ENCODE assay signal across 15 cellular contexts in genomic region chr1:55594701-55595100, GRCh38.
DNase-seq lines count a peak whose midpoint lies in the region; ATAC-seq and TF ChIP-seq lines count a peak whose summit lies in the region.
"Had no signal": no experiment of that assay in that cellular context is flagged by ENCODE, and none has a peak within 500 bp of the region (broad histone marks: within the 10 kb centered on the region; RNA-seq: fewer than 3 reads in every experiment).

No MANE protein-coding gene starts in this region.

- peak overlapping the region; percentile 7 for H2AFZ ChIP-seq in osteoblast (ENCODE audit: low read length)

- H4K20me1 ChIP-seq in osteoblast (ENCODE audit: insufficient read depth, low read length), result no peaks in the 10 kb centered on the region

- TF ChIP-seq EP300 in esophagus muscularis mucosa (IDR thresholded peaks at IDR 0.05), result no peak

- TF ChIP-seq CTCF in esophagus muscularis mucosa (IDR thresholded peaks at IDR 0.05), result no peak
- TF ChIP-seq CTCF in osteoblast (IDR thresholded peaks at IDR 0.05; ENCODE audit: extremely low read depth, low read depth, low read length), result no peak
- TF ChIP-seq CTCF in vagina (IDR thresholded peaks at IDR 0.05), result no peak

- H3K27ac ChIP-seq in esophagus muscularis mucosa (replicated peaks in 1 of 4), result no peak overlapping the region
- H3K27ac ChIP-seq in osteoblast (ENCODE audit: low read depth, low read length), result no peak overlapping the region
- H3K27ac ChIP-seq in vagina, result no peak overlapping the region

- H3K4me3 ChIP-seq in esophagus muscularis mucosa (no peak overlapping the region), osteoblast (ENCODE audit: insufficient read depth, low read length) (no peak overlapping the region), vagina (no peak overlapping the region)
- H3K4me3 ChIP-seq: HAP-1 had no signal

- H3K36me3 ChIP-seq in esophagus muscularis mucosa, result no peaks in the 10 kb centered on the region
- no peaks in the 10 kb centered on the region for H3K36me3 ChIP-seq in osteoblast (ENCODE audit: insufficient read depth, low read length)
- H3K36me3 ChIP-seq in vagina, result no peaks in the 10 kb centered on the region
- H3K36me3 ChIP-seq: HAP-1 had no signal

- DNase-seq in esophagus muscularis mucosa (ENCODE audit: extremely low spot score), result peak; percentile 78
- no peak for DNase-seq in osteoblast (ENCODE audit: insufficient read length, low spot score, missing footprints)
- DNase-seq in vagina (ENCODE audit: extremely low spot score in 2 of 2), result peak; percentile 70 to 71
- no peak for DNase-seq in erythroblast (lab: John Stamatoyannopoulos, UW)
- DNase-seq: C1 segment of cervical spinal cord; Calu3; CD4-positive, alpha-beta memory T cell; COR-L47; DMS53; DMS79 treated with DMSO at 0.1 percent for 48 hours; GOT3; HFFc6 had no signal

- intact Hi-C loops in esophagus muscularis mucosa (cut with DNase I) (no loop called here), vagina (cut with DNase I) (no loop called here)

- H3K9me3 ChIP-seq in esophagus muscularis mucosa, result no peaks in the 10 kb centered on the region
- no peaks in the 10 kb centered on the region for H3K9me3 ChIP-seq in osteoblast (ENCODE audit: low read depth, low read length)
- H3K9me3 ChIP-seq in vagina, result no peaks in the 10 kb centered on the region
- H3K9me3 ChIP-seq: HAP-1 had no signal

- H3K79me2 ChIP-seq in osteoblast (ENCODE audit: insufficient read depth, low read length), result no peaks in the 10 kb centered on the region

- H3K4me1 ChIP-seq in esophagus muscularis mucosa (peaks cover 0 to 7% (median 3%) of the 10 kb centered on the region in 4 donors), osteoblast (ENCODE audit: insufficient read depth, low read length) (peaks cover 9% of the 10 kb centered on the region), vagina (peaks cover 13% of the 10 kb centered on the region)
- H3K4me1 ChIP-seq: HAP-1 had no signal

- H3K27me3 ChIP-seq in esophagus muscularis mucosa, result no peaks in the 10 kb centered on the region
- H3K27me3 ChIP-seq in osteoblast (ENCODE audit: insufficient read depth, low read length), result no peaks in the 10 kb centered on the region
- H3K27me3 ChIP-seq in vagina, result no peaks in the 10 kb centered on the region

- whole genome bisulfite sequencing in esophagus muscularis mucosa, result 94% methylated on average over 4 of the region's 4 CpGs

- TF ChIP-seq POLR2A in esophagus muscularis mucosa (IDR thresholded peaks at IDR 0.05; ENCODE audit: low read depth), result no peak
- no peak for TF ChIP-seq POLR2A in vagina (IDR thresholded peaks at IDR 0.05)
- TF ChIP-seq POLR2A in erythroblast (IDR thresholded peaks at IDR 0.05; ENCODE audit: low read length), result no peak

- ATAC-seq in HG03439 (IDR thresholded peaks at IDR 0.05; ENCODE audit: unreplicated experiment) (no peak), HG03571 (IDR thresholded peaks at IDR 0.05; ENCODE audit: unreplicated experiment) (no peak)

- H3K4me2 ChIP-seq in osteoblast (ENCODE audit: insufficient read depth, low read length), result no peak overlapping the region

Comparison
In these comparisons a context has a peak if more than half of its experiments do, and no peak if none do; other contexts are left out.
1. DNase-seq: peak in esophagus muscularis mucosa (single experiment) and vagina (2 of 2); none in osteoblast (single experiment) and erythroblast (0 of 2).